10 cellular contexts compared by ENCODE assay signal in the genomic region with DNA sequence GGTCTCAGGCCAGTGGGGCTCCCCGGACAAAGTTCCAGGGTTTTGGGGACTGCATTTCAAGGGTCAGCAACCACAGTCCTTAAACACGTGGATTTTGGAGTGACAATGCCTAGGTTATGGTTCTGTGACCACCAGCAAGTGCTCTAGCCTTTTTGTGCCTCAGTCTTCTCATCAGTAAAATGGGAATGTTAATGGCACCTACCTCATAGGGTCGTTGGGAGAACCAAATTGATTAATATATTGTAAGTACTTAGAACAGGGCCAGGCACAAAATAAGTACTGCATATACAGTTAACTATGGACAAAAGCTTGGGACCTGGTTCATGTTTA. TPM values are rescaled to one million over a fixed set of nuclear protein-coding genes. Genes with fewer than 3 reads are reported as not detected.
DNase-seq lines count a peak whose midpoint lies in the region; ATAC-seq and TF ChIP-seq lines count a peak whose summit lies in the region.
"Had no signal": no experiment of that assay in that cellular context is flagged by ENCODE, and none has a peak within 500 bp of the region (broad histone marks: within the 10 kb centered on the region; RNA-seq: fewer than 3 reads in every experiment).

No MANE protein-coding gene starts in this region.

- POLR2A ChIA-PET in A673 (lab: Charles Lee; ENCODE audit: low non-redundant PET) = no interaction called here

- H3K9me3 ChIP-seq in A673 (ENCODE audit: low read depth, low read length, poor library complexity, severe bottlenecking) = no peaks in the 10 kb centered on the region

- H3K27me3 Mint-ChIP-seq in dendritic cell treated with granulocyte-macrophage colony-stimulating factor and Interleukin-4, amounts not matched to agents 40 ng/mL and 50 ng/mL, for 4 days = no peaks in the 10 kb centered on the region
- no peaks in the 10 kb centered on the region for H3K27me3 Mint-ChIP-seq in natural killer cell treated with Interleukin-12 subunit alpha and Interleukin-12 subunit beta and Interleukin-15 and Interleukin-18, amount 100 ng/mL, for 72 hours

- no peaks in the 10 kb centered on the region for H3K36me3 ChIP-seq in A673 (ENCODE audit: insufficient read depth, low read length, poor library complexity, severe bottlenecking)

- peaks cover 74% of the 10 kb centered on the region for H3K4me1 Mint-ChIP-seq in dendritic cell treated with granulocyte-macrophage colony-stimulating factor and Interleukin-4, amounts not matched to agents 40 ng/mL and 50 ng/mL, for 4 days (ENCODE audit: low read depth)
- peaks cover 52 to 60% of the 10 kb centered on the region in 2 donors for H3K4me1 Mint-ChIP-seq in natural killer cell treated with Interleukin-12 subunit alpha and Interleukin-12 subunit beta and Interleukin-15 and Interleukin-18, amount 100 ng/mL, for 72 hours (ENCODE audit: low read depth in 2 of 2)

- intact Hi-C loops in A673 (cut with micrococcal nuclease; ENCODE audit: unreplicated experiment) = no loop called here
- intact Hi-C loops in dendritic cell treated with granulocyte-macrophage colony-stimulating factor and Interleukin-4, amounts not matched to agents 40 ng/mL and 50 ng/mL, for 4 days (cut with micrococcal nuclease) = no loop called here

- H3K36me3 Mint-ChIP-seq in dendritic cell treated with granulocyte-macrophage colony-stimulating factor and Interleukin-4, amounts not matched to agents 40 ng/mL and 50 ng/mL, for 4 days (ENCODE audit: low read depth) = peaks cover 86% of the 10 kb centered on the region
- H3K36me3 Mint-ChIP-seq in natural killer cell treated with Interleukin-12 subunit alpha and Interleukin-12 subunit beta and Interleukin-15 and Interleukin-18, amount 100 ng/mL, for 72 hours = peaks cover 19% of the 10 kb centered on the region

- no TSS peak for BruUV-seq in A673 (replicated peaks; lab: Mats Ljungman, UMichigan)

- H3K4me3 ChIP-seq in A673 (ENCODE audit: low read depth, low read length, poor library complexity, severe bottlenecking) = no peak overlapping the region
- peak overlapping the region; percentile 34 for H3K4me3 ChIP-seq in NB4 (ENCODE audit: low read depth, low read length)

- H3K4me3 Mint-ChIP-seq in dendritic cell treated with granulocyte-macrophage colony-stimulating factor and Interleukin-4, amounts not matched to agents 40 ng/mL and 50 ng/mL, for 4 days = peak overlapping the region; percentile 61
- H3K4me3 Mint-ChIP-seq in natural killer cell treated with Interleukin-12 subunit alpha and Interleukin-12 subunit beta and Interleukin-15 and Interleukin-18, amount 100 ng/mL, for 72 hours = peak overlapping the region; percentile 82

- TF ChIP-seq POLR2A in NB4 (IDR thresholded peaks at IDR 0.05; ENCODE audit: extremely low read depth, insufficient read length) = no peak

- peaks cover 33% of the 10 kb centered on the region for H3K4me1 ChIP-seq in A673 (ENCODE audit: insufficient read depth, low read length, poor library complexity, severe bottlenecking)

- ATAC-seq in natural killer cell treated with Interleukin-12 subunit alpha and Interleukin-12 subunit beta and Interleukin-15 and Interleukin-18, amount 100 ng/mL, for 72 hours = no peak
- no peak for ATAC-seq in esophagus mucosa
- no peak for ATAC-seq in GM21423 (IDR thresholded peaks at IDR 0.05; ENCODE audit: unreplicated experiment)

- no peak for DNase-seq in A673 (ENCODE audit: low spot score)
- no peak for DNase-seq in NB4 (ENCODE audit: low read depth)
- DNase-seq in natural killer cell treated with Interleukin-12 subunit alpha and Interleukin-12 subunit beta and Interleukin-15 and Interleukin-18, amount 100 ng/mL, for 72 hours (ENCODE audit: low spot score) = no peak
- DNase-seq in superior temporal gyrus (ENCODE audit: extremely low spot score) = no peak
- DNase-seq in SHP77 (lab: John Stamatoyannopoulos, UW) = no peak
- DNase-seq: DMS153 had no signal

- no peaks in the 10 kb centered on the region for H3K9me3 Mint-ChIP-seq in dendritic cell treated with granulocyte-macrophage colony-stimulating factor and Interleukin-4, amounts not matched to agents 40 ng/mL and 50 ng/mL, for 4 days
- no peaks in the 10 kb centered on the region for H3K9me3 Mint-ChIP-seq in natural killer cell treated with Interleukin-12 subunit alpha and Interleukin-12 subunit beta and Interleukin-15 and Interleukin-18, amount 100 ng/mL, for 72 hours

- H3K27ac ChIP-seq in A673 (ENCODE audit: low read depth, low read length, poor library complexity, severe bottlenecking) = peak overlapping the region; percentile 87
- H3K27ac ChIP-seq: VCaP had no signal

- CTCF ChIA-PET in A673 (lab: Charles Lee) = no interaction called here

- no peaks in the 10 kb centered on the region for H3K27me3 ChIP-seq in A673 (replicated peaks; ENCODE audit: insufficient read depth, low read depth, low read length, poor library complexity)

- peak overlapping the region; percentile 96 for H3K27ac Mint-ChIP-seq in dendritic cell treated with granulocyte-macrophage colony-stimulating factor and Interleukin-4, amounts not matched to agents 40 ng/mL and 50 ng/mL, for 4 days
- peak overlapping the region; percentile 94 to 95 for H3K27ac Mint-ChIP-seq in natural killer cell treated with Interleukin-12 subunit alpha and Interleukin-12 subunit beta and Interleukin-15 and Interleukin-18, amount 100 ng/mL, for 72 hours

- TF ChIP-seq CTCF in A673 (conservative IDR thresholded peaks at IDR 0.05; ENCODE audit: low read depth, low read length) (no peak), NB4 (IDR thresholded peaks at IDR 0.05; ENCODE audit: low read depth, low read length) (no peak)

RNA-seq across cellular contexts. Expression of a gene that starts 13.8 kb away (rescaled TPM):
- total RNA-seq in A673 (2021) (22.9 and 27.4 TPM in 2 replicates), esophagus mucosa (119 TPM)
- 100 to 1,000 TPM; 213 to 224 TPM for total RNA-seq in natural killer cell treated with Interleukin-12 subunit alpha and Interleukin-12 subunit beta and Interleukin-15 and Interleukin-18, amount 100 ng/mL, for 72 hours

RNA-seq across cellular contexts. Expression of a gene that starts 59.0 kb away (rescaled TPM):
- total RNA-seq in A673 (2021) (45.7 and 53.0 TPM in 2 replicates), esophagus mucosa (46.8 TPM)
- total RNA-seq in natural killer cell treated with Interleukin-12 subunit alpha and Interleukin-12 subunit beta and Interleukin-15 and Interleukin-18, amount 100 ng/mL, for 72 hours = 10 to 100 TPM; 37.7 to 50.4 TPM
